Comparison of ENCODE assay signal across 18 cellular contexts in genomic region chr2:121475811-121476571, GRCh38. TPM values are rescaled to one million over a fixed set of nuclear protein-coding genes. Genes with fewer than 3 reads are reported as not detected.
DNase-seq lines count a peak whose midpoint lies in the region; ATAC-seq and TF ChIP-seq lines count a peak whose summit lies in the region.
"Had no signal": no experiment of that assay in that cellular context is flagged by ENCODE, and none has a peak within 500 bp of the region (broad histone marks: within the 10 kb centered on the region; RNA-seq: fewer than 3 reads in every experiment).

No MANE protein-coding gene starts in this region.

- H3K27me3 Mint-ChIP-seq in activated naive CD4-positive, alpha-beta T cell treated with anti-CD3 and anti-CD28 coated beads for 36 hours (ENCODE audit: low read depth) = no peaks in the 10 kb centered on the region
- H3K27me3 Mint-ChIP-seq in immature natural killer cell (ENCODE audit: low read depth in 3 of 3) = peaks cover 4 to 6% (median 4%) of the 10 kb centered on the region in 3 donors

- peaks cover 14% of the 10 kb centered on the region for H3K79me2 ChIP-seq in smooth muscle cell (ENCODE audit: low read depth)

- no peaks in the 10 kb centered on the region for H3K9me3 Mint-ChIP-seq in activated naive CD4-positive, alpha-beta T cell treated with anti-CD3 and anti-CD28 coated beads for 36 hours
- no peaks in the 10 kb centered on the region for H3K9me3 Mint-ChIP-seq in immature natural killer cell
- H3K9me3 Mint-ChIP-seq: activated naive CD4-positive, alpha-beta T cell treated with anti-CD3 and anti-CD28 coated beads, Interleukin-2, amount 50 U/mL, for 72 hours had no signal

- H2AFZ ChIP-seq in smooth muscle cell (ENCODE audit: low read depth) = no peak overlapping the region

- intact Hi-C loops in activated naive CD4-positive, alpha-beta T cell treated with anti-CD3 and anti-CD28 coated beads for 36 hours (cut with micrococcal nuclease) = no loop called here

- H3K4me3 ChIP-seq in smooth muscle cell = no peak overlapping the region

- H3K4me1 ChIP-seq in smooth muscle cell (ENCODE audit: low read depth) = peaks cover 48% of the 10 kb centered on the region

- ATAC-seq in SK-N-SH treated with all-trans-retinoic acid at 6 μM for 48 hours (no peak), GM18520 (IDR thresholded peaks at IDR 0.05; ENCODE audit: unreplicated experiment) (no peak)
- ATAC-seq: activated CD8-positive, alpha-beta T cell treated with anti-CD3 and anti-CD28 coated beads, Interleukin-2, amount 10 ng/mL, durations not matched to agents 7 days and 5 days; activated naive CD4-positive, alpha-beta T cell treated with anti-CD3 and anti-CD28 coated beads, Interleukin-2, amount 50 U/mL, for 72 hours; Panc1 had no signal

- no peaks in the 10 kb centered on the region for H3F3A ChIP-seq in smooth muscle cell (ENCODE audit: low read depth)

- no peak overlapping the region for H3K4me3 Mint-ChIP-seq in activated naive CD4-positive, alpha-beta T cell treated with anti-CD3 and anti-CD28 coated beads for 36 hours
- peak overlapping the region in 1 of 5 donors; percentile 5 for H3K4me3 Mint-ChIP-seq in immature natural killer cell
- H3K4me3 Mint-ChIP-seq: activated CD8-positive, alpha-beta T cell treated with anti-CD3 and anti-CD28 coated beads, Interleukin-2, amount 10 ng/mL, durations not matched to agents 7 days and 5 days had no signal

- peaks cover 67% of the 10 kb centered on the region for H4K20me1 ChIP-seq in smooth muscle cell (ENCODE audit: low read depth)

- TF ChIP-seq CTCF in smooth muscle cell (IDR thresholded peaks at IDR 0.05; ENCODE audit: borderline replicate concordance, insufficient read depth, poor library complexity, severe bottlenecking) = no peak

- no peaks in the 10 kb centered on the region for H3K27me3 ChIP-seq in smooth muscle cell (ENCODE audit: low read depth)

- no peaks in the 10 kb centered on the region for H3K9me3 ChIP-seq in smooth muscle cell (replicated peaks; ENCODE audit: low read depth)

- peaks cover 15% of the 10 kb centered on the region for H3K4me1 Mint-ChIP-seq in activated naive CD4-positive, alpha-beta T cell treated with anti-CD3 and anti-CD28 coated beads for 36 hours (ENCODE audit: low read depth)
- peaks cover 89 to 95% of the 10 kb centered on the region in 2 donors for H3K4me1 Mint-ChIP-seq in immature natural killer cell

- peak overlapping the region; percentile 4 for H3K27ac Mint-ChIP-seq in activated naive CD4-positive, alpha-beta T cell treated with anti-CD3 and anti-CD28 coated beads for 36 hours
- H3K27ac Mint-ChIP-seq in immature natural killer cell = peak overlapping the region; percentile 50 to 84 (median 70)
- H3K27ac Mint-ChIP-seq: activated CD8-positive, alpha-beta T cell treated with anti-CD3 and anti-CD28 coated beads, Interleukin-2, amount 10 ng/mL, durations not matched to agents 7 days and 5 days had no signal

- no peaks in the 10 kb centered on the region for H3K36me3 ChIP-seq in smooth muscle cell (ENCODE audit: low read depth)

- H3K9ac ChIP-seq in smooth muscle cell (ENCODE audit: low read depth) = peak overlapping the region; percentile 5

- CTCF ChIA-PET in activated naive CD4-positive, alpha-beta T cell treated with anti-CD3 and anti-CD28 coated beads for 36 hours (lab: Charles Lee) = interaction anchor here (1.5 kb wide), 1 partner anchor 16 kb away, joined by 3 read pairs; no protein-coding TSS in a partner anchor

- H3K4me2 ChIP-seq in smooth muscle cell = peak overlapping the region; percentile 43

- WGBS in smooth muscle cell (ENCODE audit: low lambda C conversion rate) = 39% methylated on average over 4 of the region's 4 CpGs

- H3K27ac ChIP-seq in smooth muscle cell (ENCODE audit: low read depth) = peak overlapping the region; percentile 39
- H3K27ac ChIP-seq: HL-60 had no signal

- DNase-seq in activated naive CD4-positive, alpha-beta T cell treated with anti-CD3 and anti-CD28 coated beads for 36 hours = no peak
- DNase-seq in activated naive CD4-positive, alpha-beta T cell (lab: John Stamatoyannopoulos, UW) = no peak
- DNase-seq in immature natural killer cell (peak in 2 of 3 donors; percentile 12 to 18), smooth muscle cell (lab: John Stamatoyannopoulos, UW; ENCODE audit: unreplicated experiment) (no peak), NAMALWA (ENCODE audit: low spot score) (no peak), SKM-1 (lab: John Stamatoyannopoulos, UW; ENCODE audit: unreplicated experiment) (no peak)
- DNase-seq: activated CD8-positive, alpha-beta T cell treated with anti-CD3 and anti-CD28 coated beads, Interleukin-2, amount 10 ng/mL, durations not matched to agents 7 days and 5 days; DMS153; NCI-H2171 treated with DMSO at 0.1 percent for 48 hours; stimulated activated CD4-positive, alpha-beta T cell treated with anti-CD3 and anti-CD28 coated beads, Interleukin-2, amount 100 ng/mL, for 24 hours had no signal

- H3K36me3 Mint-ChIP-seq in activated naive CD4-positive, alpha-beta T cell treated with anti-CD3 and anti-CD28 coated beads for 36 hours (ENCODE audit: low read depth) = peaks cover 8% of the 10 kb centered on the region
- H3K36me3 Mint-ChIP-seq in immature natural killer cell = peaks cover 0 to 3% (median 0%) of the 10 kb centered on the region in 3 donors

TF ChIP-seq in SK-N-SH treated with all-trans-retinoic acid at 6 μM for 48 hours, 23 proteins besides CTCF, POLR2A, EP300 and RAD21:
- TF ChIP-seq CSDC2 (CRISPR knock-in tag; IDR thresholded peaks at IDR 0.05) (no peak), ISL1 (CRISPR knock-in tag; IDR thresholded peaks at IDR 0.05) (peak; percentile 42; the same call in 1 of the 2 replicates)

RNA-seq across cellular contexts. Expression of gene RNU4ATAC, which starts 54.7 kb away (rescaled TPM):
- total RNA-seq in activated naive CD4-positive, alpha-beta T cell treated with anti-CD3 and anti-CD28 coated beads for 36 hours = not detected
- polyA plus RNA-seq in immature natural killer cell = not detected
- not detected in 2 replicates for total RNA-seq in smooth muscle cell
- 13.5 and 20.4 TPM in 2 replicates for polyA plus RNA-seq in smooth muscle cell
- total RNA-seq: activated CD8-positive, alpha-beta T cell treated with anti-CD3 and anti-CD28 coated beads, Interleukin-2, amount 10 ng/mL, durations not matched to agents 7 days and 5 days; activated naive CD4-positive, alpha-beta T cell treated with anti-CD3 and anti-CD28 coated beads, Interleukin-2, amount 50 U/mL, for 72 hours; posterior vena cava; T-helper 2 cell treated with Interferon-gamma antibody and Interleukin-4, amounts not matched to agents 100 ng/mL and 5 ng/mL, for 36 hours had no signal
- polyA plus RNA-seq: AG04450 had no signal

Comparison
In these comparisons a context has a peak if more than half of its experiments do, and no peak if none do; other contexts are left out.
1. DNase-seq: peak in immature natural killer cell (2 of 3); none in activated naive CD4-positive, alpha-beta T cell treated with anti-CD3 and anti-CD28 coated beads for 36 hours (single experiment), activated naive CD4-positive, alpha-beta T cell (0 of 4), smooth muscle cell (single experiment), NAMALWA (single experiment) and SKM-1 (single experiment).